8 cellular contexts compared by ENCODE assay signal in genomic region chr21:37266515-37267221, GRCh38. TPM values are rescaled to one million over a fixed set of nuclear protein-coding genes. Genes with fewer than 3 reads are reported as not detected.
A peak's percentile ranks its signal among the peaks of the same experiment; 100 is the strongest.
DNase-seq lines count a peak whose midpoint lies in the region; ATAC-seq and TF ChIP-seq lines count a peak whose summit lies in the region.

No MANE protein-coding gene starts in this region.

- H3K27me3 ChIP-seq in DOHH2 (ENCODE audit: control insufficient read depth, low read length) (no peaks in the 10 kb centered on the region), RWPE2 (ENCODE audit: insufficient read depth, poor library complexity, severe bottlenecking) (no peaks in the 10 kb centered on the region)

- intact Hi-C loops in mucosa of descending colon (cut with DNase I, micrococcal nuclease) = loop anchor here (5.0 to 10.0 kb wide), 2 partner anchors 101 to 108 kb away; partner anchors contain the start of gene DYRK1A (in 1 of the 2)

- peaks cover 64% of the 10 kb centered on the region for H3K79me2 ChIP-seq in DOHH2 (ENCODE audit: control insufficient read depth, low read length)

- H3K4me1 ChIP-seq in DOHH2 (ENCODE audit: control insufficient read depth, low read length) = peaks cover 32% of the 10 kb centered on the region
- H3K4me1 ChIP-seq in RWPE2 (ENCODE audit: insufficient read depth, poor library complexity, severe bottlenecking) = peaks cover 16% of the 10 kb centered on the region
- peaks cover 10% of the 10 kb centered on the region for H3K4me1 ChIP-seq in mucosa of descending colon (ENCODE audit: low read depth)

- H3K36me3 ChIP-seq in DOHH2 (ENCODE audit: control insufficient read depth, low read length) (peaks cover 29% of the 10 kb centered on the region), RWPE2 (ENCODE audit: low read depth) (peaks cover 13% of the 10 kb centered on the region; the same call in 1 of the 2 replicates), mucosa of descending colon (ENCODE audit: low read depth) (peaks cover 5% of the 10 kb centered on the region)

- no peaks in the 10 kb centered on the region for H3K9me2 ChIP-seq in DOHH2 (replicated peaks; ENCODE audit: control insufficient read depth, low read length)

- peak; percentile 5 for ATAC-seq in GM19372 (IDR thresholded peaks at IDR 0.05; ENCODE audit: low read depth, unreplicated experiment)
- ATAC-seq in HG03442 (IDR thresholded peaks at IDR 0.05; ENCODE audit: unreplicated experiment) = peak; percentile 6
- ATAC-seq in RWPE2 (ENCODE audit: low read depth) = peak; percentile 47
- ATAC-seq in effector memory CD8-positive, alpha-beta T cell (replicated peaks) = peak; percentile 20
- ATAC-seq in mucosa of descending colon = peak; percentile 53

- H3K4me2 ChIP-seq in DOHH2 (ENCODE audit: low read length) = peak overlapping the region; percentile 79

- H4K20me1 ChIP-seq in DOHH2 (ENCODE audit: control insufficient read depth, insufficient read depth, low read depth, low read length) = peaks cover 8% of the 10 kb centered on the region; the same call in 1 of the 2 replicates

- TF ChIP-seq CTCF in DOHH2 (IDR thresholded peaks at IDR 0.05; ENCODE audit: low read depth, low read length, poor library complexity, severe bottlenecking) (no peak), RWPE2 (IDR thresholded peaks at IDR 0.05; ENCODE audit: poor library complexity, severe bottlenecking) (no peak), mucosa of descending colon (IDR thresholded peaks at IDR 0.05) (no peak)

- peak; percentile 79 for DNase-seq in RWPE2 (ENCODE audit: low spot score)
- DNase-seq in effector memory CD8-positive, alpha-beta T cell = no peak
- no peak for DNase-seq in mucosa of descending colon
- DNase-seq in GM19240 (ENCODE audit: insufficient read length, low spot score) = no peak
- DNase-seq in SKM-1 treated with dmso at 0.1 percent for 144 hours (lab: John Stamatoyannopoulos, UW; ENCODE audit: unreplicated experiment) = no peak

- H3K4me3 ChIP-seq in DOHH2 (ENCODE audit: low read length) (peak overlapping the region; percentile 95), RWPE2 (ENCODE audit: severe bottlenecking) (peak overlapping the region; percentile 45), mucosa of descending colon (peak overlapping the region; percentile 75)

- peak overlapping the region; percentile 95 to 98 for H3K27ac Mint-ChIP-seq in effector memory CD8-positive, alpha-beta T cell

- peaks cover 6% of the 10 kb centered on the region; the same call in 1 of the 2 replicates for H3F3A ChIP-seq in DOHH2 (ENCODE audit: control insufficient read depth, insufficient read depth)

- peak overlapping the region; percentile 89 to 90 for H3K4me3 Mint-ChIP-seq in effector memory CD8-positive, alpha-beta T cell

- H3K9me3 ChIP-seq in DOHH2 (ENCODE audit: control insufficient read depth, insufficient read depth, low read length) (no peaks in the 10 kb centered on the region), RWPE2 (ENCODE audit: severe bottlenecking) (no peaks in the 10 kb centered on the region), mucosa of descending colon (no peaks in the 10 kb centered on the region)

- no peaks in the 10 kb centered on the region for H3K9me3 Mint-ChIP-seq in effector memory CD8-positive, alpha-beta T cell

- H3K27ac ChIP-seq in DOHH2 (ENCODE audit: low read depth, low read length) = peak overlapping the region; percentile 93
- peak overlapping the region; percentile 83 for H3K27ac ChIP-seq in RWPE2 (ENCODE audit: poor library complexity, severe bottlenecking)

- peaks cover 0 to 13% of the 10 kb centered on the region in 2 donors for H3K27me3 Mint-ChIP-seq in effector memory CD8-positive, alpha-beta T cell

- peaks cover 16% of the 10 kb centered on the region for H3K36me3 Mint-ChIP-seq in effector memory CD8-positive, alpha-beta T cell (ENCODE audit: insufficient read depth)

- H3K4me1 Mint-ChIP-seq in effector memory CD8-positive, alpha-beta T cell (ENCODE audit: low read depth in 2 of 2) = peaks cover 24 to 42% of the 10 kb centered on the region in 2 donors

RNA-seq across cellular contexts. Expression of gene VPS26C, which starts 0.5 kb away (rescaled TPM):
- 10 to 100 TPM; 62.7 to 72.4 (median 71.8) TPM for total RNA-seq in mucosa of descending colon

Comparison
In these comparisons a context has a peak if more than half of its experiments do, and no peak if none do; other contexts are left out.
1. H3K4me3 ChIP-seq: peak in every context shown above with its lines; median percentile 95 in DOHH2; 75 in mucosa of descending colon; 45 in RWPE2.